ENCODE assay signal across 9 cellular contexts in the genomic region with DNA sequence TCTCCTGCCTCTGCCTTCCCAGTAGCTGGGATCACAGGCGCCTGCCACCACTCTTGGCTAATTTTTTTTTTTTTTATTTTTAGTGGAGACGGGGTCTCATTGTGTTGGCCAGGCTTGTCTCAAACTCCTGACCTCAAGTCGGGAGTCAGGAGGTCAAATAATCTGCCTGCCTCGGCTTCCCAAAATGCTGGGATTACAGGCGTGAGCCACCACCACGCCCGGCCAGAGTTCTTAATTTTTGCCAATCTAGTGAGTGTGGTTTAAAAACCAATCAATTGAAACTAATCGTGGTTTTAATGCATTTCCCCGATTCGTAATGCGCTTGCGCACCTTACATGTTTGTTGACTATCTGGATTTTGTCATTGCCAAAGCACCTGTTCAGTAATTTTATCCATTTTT. TPM values are rescaled to one million over a fixed set of nuclear protein-coding genes. Genes with fewer than 3 reads are reported as not detected.
DNase-seq lines count a peak whose midpoint lies in the region; ATAC-seq, FAIRE-seq and TF ChIP-seq lines count a peak whose summit lies in the region.
"Had no signal": no experiment of that assay in that cellular context is flagged by ENCODE, and none has a peak within 500 bp of the region (broad histone marks: within the 10 kb centered on the region; RNA-seq: fewer than 3 reads in every experiment).

No MANE protein-coding gene starts in this region.

- peak overlapping the region; percentile 99 for H3K27ac Mint-ChIP-seq in astrocyte (ENCODE audit: unreplicated experiment)
- peak overlapping the region; percentile 94 for H3K27ac Mint-ChIP-seq in memory B cell

- 93 to 95% (median 94%) methylated on average over 12 of the region's 12 CpGs for WGBS in heart left ventricle, 4 donors
- WGBS in urinary bladder, result 90% methylated on average over 12 of the region's 12 CpGs

- H3K79me2 ChIP-seq in astrocyte (ENCODE audit: insufficient read depth, low read length), result peaks cover 39% of the 10 kb centered on the region

- no peak for FAIRE-seq in astrocyte (lab: Jason Lieb, UNC)

- peaks cover 0 to 25% (median 12%) of the 10 kb centered on the region in 9 donors for H3K36me3 ChIP-seq in heart left ventricle
- peaks cover 13% of the 10 kb centered on the region for H3K36me3 ChIP-seq in astrocyte (ENCODE audit: insufficient read depth, low read length)
- peaks cover 2% of the 10 kb centered on the region for H3K36me3 ChIP-seq in urinary bladder (ENCODE audit: insufficient read depth)

- H4K20me1 ChIP-seq in astrocyte (ENCODE audit: insufficient read depth, low read length), result peaks cover 26% of the 10 kb centered on the region

- intact Hi-C loops in heart left ventricle (cut with DNase I) (loop anchor here in 3 of 10 donors (2.0 to 10.0 kb wide), 5 partner anchors 37 to 197 kb away; a partner anchor contains a TSS), Right ventricle myocardium superior (cut with DNase I) (no loop called here)

- no peak for ATAC-seq in heart left ventricle
- no peak for ATAC-seq in Right ventricle myocardium superior (ENCODE audit: poor library complexity)
- no peak for ATAC-seq in memory B cell (ENCODE audit: low read depth)
- ATAC-seq in HG03139 (IDR thresholded peaks at IDR 0.05; ENCODE audit: unreplicated experiment), result no peak
- ATAC-seq in GM21619 (IDR thresholded peaks at IDR 0.05; ENCODE audit: unreplicated experiment), result no peak

- TF ChIP-seq CTCF in heart left ventricle (IDR thresholded peaks at IDR 0.05), result no peak
- TF ChIP-seq CTCF in astrocyte (IDR thresholded peaks at IDR 0.05; ENCODE audit: insufficient read depth, low read depth, low read length), result no peak

- H3K27me3 ChIP-seq in heart left ventricle, result no peaks in the 10 kb centered on the region
- H3K27me3 ChIP-seq in astrocyte (ENCODE audit: insufficient read depth, low read length), result no peaks in the 10 kb centered on the region

- H3K9me3 ChIP-seq in heart left ventricle (no peaks in the 10 kb centered on the region), astrocyte (ENCODE audit: insufficient read depth, low read depth, low read length) (no peaks in the 10 kb centered on the region)

- peak overlapping the region; percentile 98 for H3K9ac ChIP-seq in astrocyte (ENCODE audit: low read length)

- no peaks in the 10 kb centered on the region for H3K9me3 Mint-ChIP-seq in astrocyte (ENCODE audit: unreplicated experiment)
- H3K9me3 Mint-ChIP-seq in memory B cell, result no peaks in the 10 kb centered on the region

- peak overlapping the region in 6 of 12 donors; percentile 81 to 93 (median 88) for H3K27ac ChIP-seq in heart left ventricle
- H3K27ac ChIP-seq in astrocyte (ENCODE audit: low read depth, low read length), result peak overlapping the region; percentile 90
- H3K27ac ChIP-seq in urinary bladder (ENCODE audit: low read depth), result no peak overlapping the region

- no peak for TF ChIP-seq POLR2A in heart left ventricle (IDR thresholded peaks at IDR 0.05)

- no peak overlapping the region for H2AFZ ChIP-seq in astrocyte (ENCODE audit: low read depth, low read length)

- H3K4me3 ChIP-seq in heart left ventricle, result peak overlapping the region in 11 of 12 donors; percentile 62 to 98 (median 81)
- H3K4me3 ChIP-seq in astrocyte (ENCODE audit: insufficient read depth, low read depth, low read length), result peak overlapping the region; percentile 96
- H3K4me3 ChIP-seq in urinary bladder (ENCODE audit: low read depth, low read length), result peak overlapping the region; percentile 79

- peak overlapping the region; percentile 96 for H3K4me2 ChIP-seq in astrocyte (ENCODE audit: low read length)

- H3K27me3 Mint-ChIP-seq in astrocyte (ENCODE audit: low read depth, unreplicated experiment), result no peaks in the 10 kb centered on the region
- peaks cover 2% of the 10 kb centered on the region for H3K27me3 Mint-ChIP-seq in memory B cell

- peak overlapping the region; percentile 100 for H3K4me3 Mint-ChIP-seq in astrocyte (ENCODE audit: unreplicated experiment)
- peak overlapping the region; percentile 90 for H3K4me3 Mint-ChIP-seq in memory B cell

- H3K4me1 ChIP-seq in heart left ventricle (peaks cover 6 to 39% (median 31%) of the 10 kb centered on the region in 12 donors), astrocyte (ENCODE audit: insufficient read depth, low read length) (peaks cover 8% of the 10 kb centered on the region), urinary bladder (ENCODE audit: insufficient read depth) (no peaks in the 10 kb centered on the region)

- DNase-seq in heart left ventricle, result no peak
- DNase-seq in Right ventricle myocardium superior, result no peak
- no peak for DNase-seq in astrocyte (ENCODE audit: low read depth)
- peak in 1 of 2 donors; percentile 23 for DNase-seq in memory B cell (ENCODE audit: low spot score in 2 of 2)
- no peak for DNase-seq in EL
- DNase-seq: posterior cingulate gyrus had no signal

- peaks cover 12% of the 10 kb centered on the region for H3K4me1 Mint-ChIP-seq in astrocyte (ENCODE audit: low read depth, unreplicated experiment)
- peaks cover 15% of the 10 kb centered on the region for H3K4me1 Mint-ChIP-seq in memory B cell

- H3K36me3 Mint-ChIP-seq in astrocyte (ENCODE audit: low read depth, unreplicated experiment) (peaks cover 6% of the 10 kb centered on the region), memory B cell (peaks cover 11% of the 10 kb centered on the region)

RNA-seq across cellular contexts. Expression of a gene that starts 0.5 kb away (rescaled TPM):
- 100 to 1,000 TPM in 7 of 9 donors, 10 to 100 TPM in 2; 82.2 to 330 (median 271) TPM for total RNA-seq in heart left ventricle
- polyA plus RNA-seq in heart left ventricle, result 100 to 1,000 TPM in 1 of 2 donors, 10 to 100 TPM in 1; 68.3 to 124 TPM
- total RNA-seq in Right ventricle myocardium superior, result 235 TPM
- total RNA-seq in astrocyte, result 286 and 296 TPM in 2 replicates
- 46.3 TPM for total RNA-seq in urinary bladder
- polyA plus RNA-seq in urinary bladder, result 71.1 TPM

RNA-seq across cellular contexts. Expression of a gene that starts 37.0 kb away (rescaled TPM):
- total RNA-seq in heart left ventricle, result 1 to 10 TPM in 1 of 9 donors, under 1 TPM in 5, not detected in 3; 0.33 to 4.5 (median 0.59) TPM
- under 1 TPM in 1 of 2 donors, not detected in 1; 0.32 TPM for polyA plus RNA-seq in heart left ventricle
- total RNA-seq in Right ventricle myocardium superior, result 0.32 TPM
- 1.7 and 2.4 TPM in 2 replicates for total RNA-seq in astrocyte
- 16.7 TPM for total RNA-seq in urinary bladder
- 0.22 TPM for polyA plus RNA-seq in urinary bladder

RNA-seq across cellular contexts. Expression of a gene that starts 37.1 kb away (rescaled TPM):
- 10 to 100 TPM; 19.0 to 51.6 (median 22.5) TPM for total RNA-seq in heart left ventricle
- polyA plus RNA-seq in heart left ventricle, result 10 to 100 TPM; 22.8 to 45.9 TPM
- 20.2 TPM for total RNA-seq in Right ventricle myocardium superior
- 12.6 and 14.2 TPM in 2 replicates for total RNA-seq in astrocyte
- total RNA-seq in urinary bladder, result 13.4 TPM
- polyA plus RNA-seq in urinary bladder, result 22.2 TPM
